8 cellular contexts compared by ENCODE assay signal in the genomic region with DNA sequence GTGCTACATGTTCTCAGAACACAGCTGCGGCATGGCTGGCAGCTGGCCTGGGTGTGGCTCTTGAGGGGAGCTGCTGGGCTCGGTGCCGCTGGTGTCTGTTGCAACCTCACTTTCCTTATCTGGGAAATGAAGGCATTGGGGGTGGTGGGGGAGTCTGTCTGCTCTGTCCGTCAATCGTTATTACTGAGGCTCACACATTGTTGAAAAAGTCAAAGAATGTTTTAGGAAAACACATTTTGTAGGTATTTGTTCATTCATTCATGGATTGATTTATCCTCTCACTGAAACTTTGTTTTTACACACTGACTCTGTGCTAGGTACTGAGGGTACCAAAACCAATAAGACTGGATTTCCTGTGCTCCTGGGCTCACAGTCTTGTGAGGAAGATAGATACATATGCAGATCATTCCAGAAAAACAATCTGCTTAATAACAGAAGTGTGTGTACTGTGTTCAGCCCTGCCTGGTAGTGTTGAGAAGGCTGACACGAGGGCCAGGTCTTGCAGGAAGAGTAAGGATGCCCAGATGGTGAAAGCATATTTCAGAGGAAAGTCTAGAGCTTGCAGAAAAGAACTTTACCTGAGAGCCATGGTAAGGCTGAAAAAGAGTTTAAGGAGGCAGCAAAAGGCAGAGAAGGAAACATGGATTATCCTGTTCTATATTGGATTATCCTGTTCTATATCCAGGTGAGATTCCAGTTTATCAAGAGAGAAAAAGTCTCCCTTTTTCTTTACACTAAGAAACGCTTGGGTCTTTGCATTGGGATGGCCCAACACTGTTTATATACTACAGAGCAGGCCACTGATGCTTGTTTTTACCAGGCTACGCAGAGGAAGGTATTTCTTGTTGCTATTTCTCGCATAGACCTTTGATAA.
DNase-seq lines count a peak whose midpoint lies in the region; ATAC-seq, FAIRE-seq and TF ChIP-seq lines count a peak whose summit lies in the region.

No MANE protein-coding gene starts in this region.

- no peaks in the 10 kb centered on the region for H4K20me1 ChIP-seq in GM12878 (ENCODE audit: control insufficient read depth, insufficient read depth)

- no peak overlapping the region for H2AFZ ChIP-seq in GM12878 (ENCODE audit: control insufficient read depth, low read depth, low read length)

- RAD21 ChIA-PET in GM12878 (lab: Charles Lee; ENCODE audit: unreplicated experiment) = interaction anchor here (0.7 to 10.9 kb wide), 25 partner anchors 8 to 683 kb away, joined by 3 to 208 read pairs (median 8); a partner anchor contains a TSS

- H3K27me3 ChIP-seq in GM12878 (replicated peaks in 1 of 2; ENCODE audit: control insufficient read depth in 2 of 2, insufficient read depth in 2 of 2, low read length in 1 of 2) = no peaks in the 10 kb centered on the region
- H3K27me3 ChIP-seq in naive thymus-derived CD4-positive, alpha-beta T cell (ENCODE audit: control insufficient read depth in 2 of 2, insufficient read depth in 2 of 2, low read length in 2 of 2) = no peaks in the 10 kb centered on the region

- H3K4me1 ChIP-seq in GM12878 (ENCODE audit: control insufficient read depth, insufficient read depth, low read length) = peaks cover 43% of the 10 kb centered on the region
- peaks cover 17 to 21% of the 10 kb centered on the region in 2 donors for H3K4me1 ChIP-seq in naive thymus-derived CD4-positive, alpha-beta T cell (ENCODE audit: control insufficient read depth in 2 of 2, insufficient read depth in 2 of 2, low read length in 2 of 2)

- no peak overlapping the region for H3K4me3 ChIP-seq in GM12878
- H3K4me3 ChIP-seq in naive thymus-derived CD4-positive, alpha-beta T cell (ENCODE audit: low read length) = peak overlapping the region; percentile 34

- POLR2A ChIA-PET in RWPE1 (lab: Yijun Ruan, JAX; ENCODE audit: low non-redundant PET) (no interaction called here), GM12878 (lab: Charles Lee) (interaction anchor here (0.7 to 3.4 kb wide), 4 partner anchors 45 to 497 kb away, joined by 3 to 20 read pairs (median 4); no protein-coding TSS in a partner anchor)
- POLR2A ChIA-PET in naive thymus-derived CD4-positive, alpha-beta T cell (lab: Charles Lee) = interaction anchor here (1.0 to 1.5 kb wide), 4 partner anchors 16 to 563 kb away, joined by 3 to 5 read pairs (median 3); no protein-coding TSS in a partner anchor

- in situ Hi-C loops in GM12878 (cut with MboI) = loop anchor here (5.0 to 10.0 kb wide), 3 partner anchors 46 to 687 kb away; a partner anchor contains a TSS

- no peaks in the 10 kb centered on the region for H3K36me3 ChIP-seq in GM12878 (ENCODE audit: control insufficient read depth in 2 of 2, insufficient read depth in 2 of 2, low read length in 1 of 2)
- H3K36me3 ChIP-seq in naive thymus-derived CD4-positive, alpha-beta T cell (ENCODE audit: control insufficient read depth in 2 of 3, insufficient read depth in 3 of 3, low read length in 3 of 3) = no peaks in the 10 kb centered on the region

- H3K4me3 Mint-ChIP-seq in naive thymus-derived CD4-positive, alpha-beta T cell = peak overlapping the region; percentile 63 to 86 (median 77)
- H3K4me3 Mint-ChIP-seq in endothelial cell (ENCODE audit: unreplicated experiment) = no peak overlapping the region

- WGBS in GM12878 (ENCODE audit: insufficient coverage, insufficient replicate concordance, low lambda C conversion rate, missing lambda C conversion rate) = 21% methylated on average over 9 of the region's 9 CpGs

- ATAC-seq in GM12878 (peak; percentile 9; the same call in 2 of the 3 replicates), GM19328 (IDR thresholded peaks at IDR 0.05; ENCODE audit: unreplicated experiment) (no peak), GM18520 (IDR thresholded peaks at IDR 0.05; ENCODE audit: unreplicated experiment) (no peak)
- ATAC-seq in naive thymus-derived CD4-positive, alpha-beta T cell = peak; percentile 73

- H3K27me3 Mint-ChIP-seq in naive thymus-derived CD4-positive, alpha-beta T cell = peaks cover 0 to 27% (median 0%) of the 10 kb centered on the region in 5 donors
- H3K27me3 Mint-ChIP-seq in endothelial cell (ENCODE audit: unreplicated experiment) = no peaks in the 10 kb centered on the region

- peak overlapping the region; percentile 66; the same call in 1 of the 2 replicates for H3K9ac ChIP-seq in GM12878 (ENCODE audit: control insufficient read depth, insufficient read depth, low read length)

- CTCF ChIA-PET in RWPE1 (lab: Yijun Ruan, JAX) (interaction anchor here (0.6 to 1.1 kb wide), 4 partner anchors 88 to 1391 kb away, joined by 3 read pairs; no protein-coding TSS in a partner anchor), GM12878 (lab: Yijun Ruan, JAX) (interaction anchor here (0.6 to 10.6 kb wide), 35 partner anchors 9 to 1002 kb away, joined by 3 to 225 read pairs (median 5); a partner anchor contains a TSS)
- CTCF ChIA-PET in naive thymus-derived CD4-positive, alpha-beta T cell (lab: Charles Lee) = interaction anchor here (1.2 to 7.2 kb wide), 12 partner anchors 9 to 562 kb away, joined by 3 to 130 read pairs (median 6); no protein-coding TSS in a partner anchor

- peak; percentile 71 for TF ChIP-seq POLR2A in GM12878 (IDR thresholded peaks at IDR 0.05; ENCODE audit: low read depth, low read length)

- DNase-seq in COLO668 (lab: John Stamatoyannopoulos, UW; ENCODE audit: unreplicated experiment) = peak; percentile 52
- DNase-seq in RWPE1 (ENCODE audit: low spot score) = no peak
- DNase-seq in GM12878 (ENCODE audit: low read depth, low spot score) = no peak
- peak in 7 of 9 donors; percentile 30 to 52 (median 46) for DNase-seq in naive thymus-derived CD4-positive, alpha-beta T cell
- DNase-seq in HuH-7 (ENCODE audit: low spot score) = no peak
- no peak for DNase-seq in endothelial cell (ENCODE audit: low spot score)

- peak overlapping the region; percentile 36 to 93 (median 85) for H3K27ac Mint-ChIP-seq in naive thymus-derived CD4-positive, alpha-beta T cell
- H3K27ac Mint-ChIP-seq in endothelial cell (ENCODE audit: unreplicated experiment) = no peak overlapping the region

- H3K9me3 Mint-ChIP-seq in naive thymus-derived CD4-positive, alpha-beta T cell = peaks cover 0 to 1% (median 0%) of the 10 kb centered on the region in 11 donors
- H3K9me3 Mint-ChIP-seq in endothelial cell (ENCODE audit: unreplicated experiment) = no peaks in the 10 kb centered on the region

- TF ChIP-seq EP300 in GM12878 (IDR thresholded peaks at IDR 0.05; ENCODE audit: borderline replicate concordance in 1 of 2, control insufficient read depth in 1 of 2, low read depth in 2 of 2, low read length in 2 of 2) = no peak

- peaks cover 4% of the 10 kb centered on the region; the same call in 2 of the 3 replicates for H3K9me3 ChIP-seq in GM12878 (replicated peaks; ENCODE audit: control insufficient read depth, insufficient read depth, low read length)
- H3K9me3 ChIP-seq in naive thymus-derived CD4-positive, alpha-beta T cell (ENCODE audit: control insufficient read depth in 2 of 3, low read length in 3 of 3) = no peaks in the 10 kb centered on the region

- no peaks in the 10 kb centered on the region for H3K36me3 Mint-ChIP-seq in naive thymus-derived CD4-positive, alpha-beta T cell
- H3K36me3 Mint-ChIP-seq in endothelial cell (ENCODE audit: low read depth, unreplicated experiment) = peaks cover 4% of the 10 kb centered on the region

- peak overlapping the region; percentile 41; the same call in 1 of the 2 replicates for H3K27ac ChIP-seq in RWPE1
- peak overlapping the region; percentile 73 for H3K27ac ChIP-seq in GM12878 (ENCODE audit: control insufficient read depth, insufficient read depth)
- no peak overlapping the region for H3K27ac ChIP-seq in naive thymus-derived CD4-positive, alpha-beta T cell (ENCODE audit: low read depth, low read length)

- SMC1A ChIA-PET in GM12878 (lab: Charles Lee; ENCODE audit: uncharacterized antibody, unreplicated experiment) = interaction anchor here (0.6 to 9.0 kb wide), 40 partner anchors 9 to 689 kb away, joined by 3 to 268 read pairs (median 8); a partner anchor contains a TSS

- FAIRE-seq in GM12878 (lab: Jason Lieb, UNC) = no peak

- no peak for TF ChIP-seq RAD21 in GM12878 (IDR thresholded peaks at IDR 0.05; ENCODE audit: insufficient read depth, low read depth, low read length)

- TF ChIP-seq CTCF in RWPE1 (conservative IDR thresholded peaks at IDR 0.05; ENCODE audit: low read depth) = no peak
- TF ChIP-seq CTCF in GM12878 (IDR thresholded peaks at IDR 0.05 in 2 of 3, conservative IDR thresholded peaks at IDR 0.05 in 1 of 3; ENCODE audit: control insufficient read depth in 2 of 3, extremely low read depth in 1 of 3, insufficient read depth in 1 of 3, low read depth in 3 of 3, low read length in 3 of 3) = no peak
- TF ChIP-seq CTCF in endothelial cell (IDR thresholded peaks at IDR 0.05; ENCODE audit: unreplicated experiment) = no peak

- BruUV-seq in GM12878 (replicated peaks; lab: Mats Ljungman, UMichigan) = TSS peak; percentile 99

- H3K4me1 Mint-ChIP-seq in naive thymus-derived CD4-positive, alpha-beta T cell = peaks cover 25 to 61% (median 49%) of the 10 kb centered on the region in 7 donors
- H3K4me1 Mint-ChIP-seq in endothelial cell (ENCODE audit: unreplicated experiment) = peaks cover 19% of the 10 kb centered on the region

- H3K79me2 ChIP-seq in GM12878 (ENCODE audit: control insufficient read depth, insufficient read depth, low read length) = no peaks in the 10 kb centered on the region

- H3K4me2 ChIP-seq in GM12878 (ENCODE audit: control insufficient read depth, insufficient read depth) = peak overlapping the region; percentile 32

- intact Hi-C loops in GM12878 (cut with micrococcal nuclease; ENCODE audit: unreplicated experiment) = loop anchor here (1.0 to 5.0 kb wide), 3 partner anchors 46 to 101 kb away; no protein-coding TSS in a partner anchor
- intact Hi-C loops in naive thymus-derived CD4-positive, alpha-beta T cell (cut with micrococcal nuclease) = loop anchor here (1.0 to 5.0 kb wide), 8 partner anchors 17 to 626 kb away; a partner anchor contains a TSS

TF ChIP-seq in GM12878, 131 proteins besides CTCF, POLR2A, EP300 and RAD21:
- TF ChIP-seq MTA3 (IDR thresholded peaks at IDR 0.05; ENCODE audit: borderline replicate concordance, low read length) = 0 out of 2 replicates have a peak, but pooled peaks have one; percentile 87
- peak; percentile 82 for TF ChIP-seq TCF12 (IDR thresholded peaks at IDR 0.05; ENCODE audit: low read depth, low read length)
- peak; percentile 92 for TF ChIP-seq TCF3 (IDR thresholded peaks at IDR 0.05; ENCODE audit: borderline replicate concordance, insufficient read depth, low read depth, low read length)
- peak; percentile 17; the same call in 1 of the 2 replicates for TF ChIP-seq CREM (IDR thresholded peaks at IDR 0.05; ENCODE audit: low read depth)
- peak; percentile 49 for TF ChIP-seq CBFB (IDR thresholded peaks at IDR 0.05; ENCODE audit: low read depth)
- TF ChIP-seq SMAD5 (IDR thresholded peaks at IDR 0.05; ENCODE audit: low read depth) = peak; percentile 68
- no peak for TF ChIP-seq SIX5 (IDR thresholded peaks at IDR 0.05; ENCODE audit: low read depth, low read length, severe bottlenecking)
- no peak for TF ChIP-seq NR2F1 (conservative IDR thresholded peaks at IDR 0.05)
- peak; percentile 89 for TF ChIP-seq ZBED1 (IDR thresholded peaks at IDR 0.05; ENCODE audit: borderline replicate concordance)
- peak; percentile 92 for TF ChIP-seq PML (IDR thresholded peaks at IDR 0.05; ENCODE audit: low read length)

Comparison
In these comparisons a context has a peak if more than half of its experiments do, and no peak if none do; other contexts are left out.
1. DNase-seq: peak in COLO668 (single experiment) and naive thymus-derived CD4-positive, alpha-beta T cell (7 of 9); none in RWPE1 (single experiment), GM12878 (single experiment), HuH-7 (single experiment) and endothelial cell (single experiment).
2. ATAC-seq: peak in GM12878 (single experiment) and naive thymus-derived CD4-positive, alpha-beta T cell (single experiment); none in GM19328 (single experiment) and GM18520 (single experiment).